In genomic region chr17:77488531-77489238, GRCh38 we compare ENCODE assay signal across 25 cellular contexts.
DNase-seq lines count a peak whose midpoint lies in the region; ATAC-seq, FAIRE-seq and TF ChIP-seq lines count a peak whose summit lies in the region.
"Had no signal": no experiment of that assay in that cellular context is flagged by ENCODE, and none has a peak within 500 bp of the region (broad histone marks: within the 10 kb centered on the region; RNA-seq: fewer than 3 reads in every experiment).

No MANE protein-coding gene starts in this region.

- intact Hi-C loops in CD8-positive, alpha-beta T cell (cut with DNase I, micrococcal nuclease) = no loop called here
- intact Hi-C loops in kidney (cut with DNase I) = loop anchor here (5.0 kb wide), 1 partner anchor 51 kb away; no protein-coding TSS in a partner anchor
- intact Hi-C loops in gastrocnemius medialis (cut with DNase I; ENCODE audit: low total_unique reads) = no loop called here

- POLR2A ChIA-PET in CD8-positive, alpha-beta T cell (lab: Charles Lee) = interaction anchor here (0.6 to 1.0 kb wide), 2 partner anchors 53 to 98 kb away, joined by 3 to 4 read pairs; no protein-coding TSS in a partner anchor
- POLR2A ChIA-PET in RWPE1 (lab: Yijun Ruan, JAX; ENCODE audit: low non-redundant PET) = no interaction called here

- no peak for TF ChIP-seq CTCF in CD8-positive, alpha-beta T cell (IDR thresholded peaks at IDR 0.05)
- TF ChIP-seq CTCF in RWPE1 (conservative IDR thresholded peaks at IDR 0.05; ENCODE audit: low read depth) = no peak
- TF ChIP-seq CTCF in kidney (IDR thresholded peaks at IDR 0.05; ENCODE audit: borderline replicate concordance, extremely low read depth, insufficient read depth) = no peak
- no peak for TF ChIP-seq CTCF in gastrocnemius medialis (IDR thresholded peaks at IDR 0.05 in 4 of 5, conservative IDR thresholded peaks at IDR 0.05 in 1 of 5)

- FAIRE-seq in kidney (lab: Jason Lieb, UNC) = no peak
- FAIRE-seq: bronchial epithelial cell had no signal

- CTCF ChIA-PET in CD8-positive, alpha-beta T cell (lab: Charles Lee) = interaction anchor here (1.4 to 2.1 kb wide), 3 partner anchors 25 to 63 kb away, joined by 3 to 10 read pairs (median 4); no protein-coding TSS in a partner anchor
- CTCF ChIA-PET in RWPE1 (lab: Yijun Ruan, JAX) = no interaction called here

- no peaks in the 10 kb centered on the region for H3K27me3 Mint-ChIP-seq in CD8-positive, alpha-beta T cell (ENCODE audit: low read depth)
- H3K27me3 Mint-ChIP-seq: activated CD4-positive, alpha-beta T cell treated with anti-CD3 and anti-CD28 coated beads for 36 hours had no signal

- ATAC-seq in CD8-positive, alpha-beta T cell = no peak
- no peak for ATAC-seq in gastrocnemius medialis
- ATAC-seq in GM21737 (IDR thresholded peaks at IDR 0.05; ENCODE audit: unreplicated experiment) = no peak
- ATAC-seq in HG03097 (IDR thresholded peaks at IDR 0.05; ENCODE audit: low FRiP score, unreplicated experiment) = no peak
- ATAC-seq: activated CD4-positive, alpha-beta T cell treated with anti-CD3 and anti-CD28 coated beads for 36 hours; natural killer cell; upper lobe of right lung had no signal

- peak in 1 of 7 experiments; percentile 8 for DNase-seq in CD8-positive, alpha-beta T cell
- no peak for DNase-seq in RWPE1 (ENCODE audit: low spot score)
- DNase-seq in kidney = peak; percentile 69
- no peak for DNase-seq in gastrocnemius medialis
- DNase-seq in MV-4-11 (lab: John Stamatoyannopoulos, UW) = no peak
- no peak for DNase-seq in globus pallidus (ENCODE audit: low spot score)
- DNase-seq: activated CD4-positive, alpha-beta T cell treated with anti-CD3 and anti-CD28 coated beads for 36 hours; activated CD8-positive, alpha-beta memory T cell treated with anti-CD3 and anti-CD28 coated beads, Interleukin-2, amount 50 U/mL, for 48 hours; activated gamma-delta T cell; AML-193; foreskin fibroblast; mesendoderm; natural killer cell; NCI-H146; NCI-H2171; NCI-H526 treated with DMSO at 0.1 percent for 48 hours; SHP77; stimulated activated CD4-positive, alpha-beta T cell treated with anti-CD3 and anti-CD28 coated beads, Interleukin-4, amount 100 ng/mL, for 1 hour had no signal

- no peaks in the 10 kb centered on the region for H3K27me3 ChIP-seq in CD8-positive, alpha-beta T cell (ENCODE audit: insufficient read depth, low read length)
- no peaks in the 10 kb centered on the region for H3K27me3 ChIP-seq in gastrocnemius medialis
- H3K27me3 ChIP-seq: adrenal gland, upper lobe of right lung had no signal

- TF ChIP-seq POLR2A in gastrocnemius medialis (IDR thresholded peaks at IDR 0.05) = no peak

- peaks cover 77% of the 10 kb centered on the region for H3K36me3 ChIP-seq in CD8-positive, alpha-beta T cell (ENCODE audit: insufficient read depth, low read length)
- H3K36me3 ChIP-seq in kidney (ENCODE audit: control insufficient read depth in 1 of 2, insufficient read depth in 2 of 2, low read length in 2 of 2) = peaks cover 5 to 26% of the 10 kb centered on the region in 2 donors
- peaks cover 0 to 43% of the 10 kb centered on the region in 2 donors for H3K36me3 ChIP-seq in gastrocnemius medialis

- peaks cover 31% of the 10 kb centered on the region for H3K4me1 Mint-ChIP-seq in CD8-positive, alpha-beta T cell (ENCODE audit: low read depth)

- no peaks in the 10 kb centered on the region for H3K9me3 Mint-ChIP-seq in CD8-positive, alpha-beta T cell
- H3K9me3 Mint-ChIP-seq: natural killer cell had no signal

- peaks cover 58% of the 10 kb centered on the region for H3K36me3 Mint-ChIP-seq in CD8-positive, alpha-beta T cell
- H3K36me3 Mint-ChIP-seq: natural killer cell had no signal

- H3K4me1 ChIP-seq in CD8-positive, alpha-beta T cell (ENCODE audit: insufficient read depth, low read length) = peaks cover 45% of the 10 kb centered on the region
- H3K4me1 ChIP-seq in kidney (ENCODE audit: control insufficient read depth in 1 of 2, insufficient read depth in 1 of 2, low read depth in 1 of 2, low read length in 2 of 2) = peaks cover 0 to 2% of the 10 kb centered on the region in 2 donors
- H3K4me1 ChIP-seq in gastrocnemius medialis = peaks cover 16 to 18% of the 10 kb centered on the region in 2 donors
- H3K4me1 ChIP-seq: parathyroid adenoma had no signal

- H3K9ac ChIP-seq in kidney (ENCODE audit: low read length in 2 of 2) = no peak overlapping the region
- H3K9ac ChIP-seq: parathyroid adenoma had no signal

- H3K9me3 ChIP-seq in CD8-positive, alpha-beta T cell (ENCODE audit: low read length) = no peaks in the 10 kb centered on the region
- H3K9me3 ChIP-seq in kidney (ENCODE audit: control insufficient read depth in 1 of 2, low read length in 2 of 2) (no peaks in the 10 kb centered on the region), gastrocnemius medialis (no peaks in the 10 kb centered on the region)
- H3K9me3 ChIP-seq: adrenal gland, upper lobe of right lung had no signal

- peak overlapping the region; percentile 27 for H3K27ac Mint-ChIP-seq in CD8-positive, alpha-beta T cell
- H3K27ac Mint-ChIP-seq: activated CD4-positive, alpha-beta T cell treated with anti-CD3 and anti-CD28 coated beads for 36 hours; natural killer cell had no signal

- no peak overlapping the region for H3K4me3 ChIP-seq in CD8-positive, alpha-beta T cell (ENCODE audit: low read depth, low read length)
- H3K4me3 ChIP-seq in kidney (ENCODE audit: low read length in 2 of 2) (no peak overlapping the region), gastrocnemius medialis (no peak overlapping the region)
- H3K4me3 ChIP-seq: adrenal gland, smooth muscle cell, upper lobe of right lung had no signal

- H3K4me3 Mint-ChIP-seq in CD8-positive, alpha-beta T cell = no peak overlapping the region
- H3K4me3 Mint-ChIP-seq: activated CD4-positive, alpha-beta T cell treated with anti-CD3 and anti-CD28 coated beads for 36 hours; natural killer cell had no signal

- in situ Hi-C loops in gastrocnemius medialis (cut with MboI; ENCODE audit: low sequenced_read_pairs in 4 of 4) = no loop called here

- H3K27ac ChIP-seq in CD8-positive, alpha-beta T cell (ENCODE audit: low read depth, low read length) = no peak overlapping the region
- H3K27ac ChIP-seq in RWPE1 = peak overlapping the region; percentile 68
- no peak overlapping the region for H3K27ac ChIP-seq in kidney (ENCODE audit: low read depth in 2 of 2, low read length in 2 of 2)
- peak overlapping the region in 3 of 4 donors; percentile 63 to 82 (median 79) for H3K27ac ChIP-seq in gastrocnemius medialis
- H3K27ac ChIP-seq: parathyroid adenoma, upper lobe of right lung had no signal

Comparison
In these comparisons a context has a peak if more than half of its experiments do, and no peak if none do; other contexts are left out.
1. H3K27ac ChIP-seq: peak in RWPE1 (single experiment) and gastrocnemius medialis (3 of 4); none in CD8-positive, alpha-beta T cell (single experiment) and kidney (0 of 2).